Comparison of ENCODE assay signal across 1 cellular context in the genomic region with DNA sequence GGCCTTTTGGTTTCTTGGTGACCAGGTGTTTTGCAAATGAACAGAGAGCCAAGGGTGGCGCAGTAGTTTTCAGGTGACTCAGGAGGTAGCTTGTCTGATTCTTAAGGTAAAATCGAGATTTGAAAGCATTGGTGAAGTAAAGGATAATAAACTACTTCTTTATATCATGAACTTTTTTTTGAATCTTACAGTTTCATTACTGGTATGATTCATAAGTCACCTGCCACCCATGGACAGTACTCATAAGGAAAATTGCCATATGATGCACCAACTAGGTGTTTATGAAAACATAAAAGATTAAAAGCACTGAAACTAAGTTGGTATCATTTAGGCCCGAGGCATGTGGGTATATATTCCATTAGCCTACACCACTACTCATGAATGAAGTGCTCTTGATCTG.
TF ChIP-seq lines count a peak whose summit lies in the region.

No MANE protein-coding gene starts in this region.

TF ChIP-seq in GM12878, 131 proteins besides CTCF, POLR2A, EP300 and RAD21 (continued from another document and continues in another):
- TF ChIP-seq, protein P1, sequence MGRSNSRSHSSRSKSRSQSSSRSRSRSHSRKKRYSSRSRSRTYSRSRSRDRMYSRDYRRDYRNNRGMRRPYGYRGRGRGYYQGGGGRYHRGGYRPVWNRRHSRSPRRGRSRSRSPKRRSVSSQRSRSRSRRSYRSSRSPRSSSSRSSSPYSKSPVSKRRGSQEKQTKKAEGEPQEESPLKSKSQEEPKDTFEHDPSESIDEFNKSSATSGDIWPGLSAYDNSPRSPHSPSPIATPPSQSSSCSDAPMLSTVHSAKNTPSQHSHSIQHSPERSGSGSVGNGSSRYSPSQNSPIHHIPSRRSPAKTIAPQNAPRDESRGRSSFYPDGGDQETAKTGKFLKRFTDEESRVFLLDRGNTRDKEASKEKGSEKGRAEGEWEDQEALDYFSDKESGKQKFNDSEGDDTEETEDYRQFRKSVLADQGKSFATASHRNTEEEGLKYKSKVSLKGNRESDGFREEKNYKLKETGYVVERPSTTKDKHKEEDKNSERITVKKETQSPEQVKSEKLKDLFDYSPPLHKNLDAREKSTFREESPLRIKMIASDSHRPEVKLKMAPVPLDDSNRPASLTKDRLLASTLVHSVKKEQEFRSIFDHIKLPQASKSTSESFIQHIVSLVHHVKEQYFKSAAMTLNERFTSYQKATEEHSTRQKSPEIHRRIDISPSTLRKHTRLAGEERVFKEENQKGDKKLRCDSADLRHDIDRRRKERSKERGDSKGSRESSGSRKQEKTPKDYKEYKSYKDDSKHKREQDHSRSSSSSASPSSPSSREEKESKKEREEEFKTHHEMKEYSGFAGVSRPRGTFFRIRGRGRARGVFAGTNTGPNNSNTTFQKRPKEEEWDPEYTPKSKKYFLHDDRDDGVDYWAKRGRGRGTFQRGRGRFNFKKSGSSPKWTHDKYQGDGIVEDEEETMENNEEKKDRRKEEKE (IDR thresholded peaks at IDR 0.05): no peak
- TF ChIP-seq SMC3 (IDR thresholded peaks at IDR 0.05; ENCODE audit: borderline replicate concordance, low read length) (no peak), SREBF1 (IDR thresholded peaks at IDR 0.05; ENCODE audit: low read length) (no peak), IKZF2 (IDR thresholded peaks at IDR 0.05) (peak in 1 of 2 experiments; percentile 29; a peak in 1 of 4 replicates), IRF4 (IDR thresholded peaks at IDR 0.05; ENCODE audit: low read depth, low read length) (peak; percentile 70; the same call in 1 of the 2 replicates), SREBF2 (IDR thresholded peaks at IDR 0.05; ENCODE audit: low read length) (no peak), DPF2 (IDR thresholded peaks at IDR 0.05) (no peak), KLF5 (IDR thresholded peaks at IDR 0.05; ENCODE audit: partially characterized antibody) (no peak), ZBED1 (IDR thresholded peaks at IDR 0.05; ENCODE audit: borderline replicate concordance) (no peak), ZNF687 (IDR thresholded peaks at IDR 0.05) (no peak), MLLT1 (IDR thresholded peaks at IDR 0.05) (no peak), ZNF274 (IDR thresholded peaks at IDR 0.05; ENCODE audit: insufficient read depth, insufficient read length) (no peak), ZBTB33 (IDR thresholded peaks at IDR 0.05) (no peak), BCL3 (IDR thresholded peaks at IDR 0.05; ENCODE audit: borderline replicate concordance, insufficient read depth, low read depth, low read length, poor library complexity, severe bottlenecking) (no peak), POU2F2 (IDR thresholded peaks at IDR 0.05; ENCODE audit: borderline replicate concordance, low read depth, low read length) (no peak), CEBPB (IDR thresholded peaks at IDR 0.05; ENCODE audit: borderline replicate concordance in 1 of 2, low read depth in 2 of 2, low read length in 2 of 2) (no peak), NRF1 (conservative IDR thresholded peaks at IDR 0.05; ENCODE audit: low read depth, low read length) (no peak), TARDBP (IDR thresholded peaks at IDR 0.05; ENCODE audit: borderline replicate concordance) (no peak), LARP7 (IDR thresholded peaks at IDR 0.05) (no peak), TCF3 (IDR thresholded peaks at IDR 0.05; ENCODE audit: borderline replicate concordance, insufficient read depth, low read depth, low read length) (0 out of 2 replicates have a peak, but pooled peaks have one; percentile 26), NR2C1 (IDR thresholded peaks at IDR 0.05) (no peak), IRF3 (IDR thresholded peaks at IDR 0.05) (no peak), FOXM1 (IDR thresholded peaks at IDR 0.05; ENCODE audit: low read depth, low read length) (peak; percentile 47; the same call in 1 of the 2 replicates), HCFC1 (IDR thresholded peaks at IDR 0.05; ENCODE audit: low read length) (no peak), GABPA (IDR thresholded peaks at IDR 0.05; ENCODE audit: low read depth) (0 out of 2 replicates have a peak, but pooled peaks have one; percentile 22), FOS (IDR thresholded peaks at IDR 0.05; ENCODE audit: borderline replicate concordance, extremely low read depth, insufficient read length) (no peak), RCOR1 (conservative IDR thresholded peaks at IDR 0.05; ENCODE audit: low read depth, low read length) (no peak), RBBP5 (conservative IDR thresholded peaks at IDR 0.05) (no peak), ZNF592 (IDR thresholded peaks at IDR 0.05) (no peak), TCF7 (IDR thresholded peaks at IDR 0.05; ENCODE audit: borderline replicate concordance) (peak; percentile 76), SP1 (IDR thresholded peaks at IDR 0.05; ENCODE audit: low read depth, low read length) (no peak), HDAC6 (IDR thresholded peaks at IDR 0.05; ENCODE audit: unreplicated experiment) (no peak), YBX1 (IDR thresholded peaks at IDR 0.05) (no peak), MEF2A (IDR thresholded peaks at IDR 0.05; ENCODE audit: insufficient read depth, low read depth, low read length) (0 out of 2 replicates have a peak, but pooled peaks have one; percentile 16)
- TF ChIP-seq, protein P2, sequence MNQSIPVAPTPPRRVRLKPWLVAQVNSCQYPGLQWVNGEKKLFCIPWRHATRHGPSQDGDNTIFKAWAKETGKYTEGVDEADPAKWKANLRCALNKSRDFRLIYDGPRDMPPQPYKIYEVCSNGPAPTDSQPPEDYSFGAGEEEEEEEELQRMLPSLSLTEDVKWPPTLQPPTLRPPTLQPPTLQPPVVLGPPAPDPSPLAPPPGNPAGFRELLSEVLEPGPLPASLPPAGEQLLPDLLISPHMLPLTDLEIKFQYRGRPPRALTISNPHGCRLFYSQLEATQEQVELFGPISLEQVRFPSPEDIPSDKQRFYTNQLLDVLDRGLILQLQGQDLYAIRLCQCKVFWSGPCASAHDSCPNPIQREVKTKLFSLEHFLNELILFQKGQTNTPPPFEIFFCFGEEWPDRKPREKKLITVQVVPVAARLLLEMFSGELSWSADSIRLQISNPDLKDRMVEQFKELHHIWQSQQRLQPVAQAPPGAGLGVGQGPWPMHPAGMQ (IDR thresholded peaks at IDR 0.05; ENCODE audit: borderline replicate concordance): no peak
- TF ChIP-seq, protein P3, sequence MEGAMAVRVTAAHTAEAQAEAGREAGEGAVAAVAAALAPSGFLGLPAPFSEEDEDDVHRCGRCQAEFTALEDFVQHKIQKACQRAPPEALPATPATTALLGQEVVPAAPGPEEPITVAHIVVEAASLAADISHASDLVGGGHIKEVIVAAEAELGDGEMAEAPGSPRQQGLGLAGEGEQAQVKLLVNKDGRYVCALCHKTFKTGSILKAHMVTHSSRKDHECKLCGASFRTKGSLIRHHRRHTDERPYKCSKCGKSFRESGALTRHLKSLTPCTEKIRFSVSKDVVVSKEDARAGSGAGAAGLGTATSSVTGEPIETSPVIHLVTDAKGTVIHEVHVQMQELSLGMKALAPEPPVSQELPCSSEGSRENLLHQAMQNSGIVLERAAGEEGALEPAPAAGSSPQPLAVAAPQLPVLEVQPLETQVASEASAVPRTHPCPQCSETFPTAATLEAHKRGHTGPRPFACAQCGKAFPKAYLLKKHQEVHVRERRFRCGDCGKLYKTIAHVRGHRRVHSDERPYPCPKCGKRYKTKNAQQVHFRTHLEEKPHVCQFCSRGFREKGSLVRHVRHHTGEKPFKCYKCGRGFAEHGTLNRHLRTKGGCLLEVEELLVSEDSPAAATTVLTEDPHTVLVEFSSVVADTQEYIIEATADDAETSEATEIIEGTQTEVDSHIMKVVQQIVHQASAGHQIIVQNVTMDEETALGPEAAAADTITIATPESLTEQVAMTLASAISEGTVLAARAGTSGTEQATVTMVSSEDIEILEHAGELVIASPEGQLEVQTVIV (IDR thresholded peaks at IDR 0.05; ENCODE audit: borderline replicate concordance, partially characterized antibody): no peak
